Comparison of ENCODE assay signal across 16 cellular contexts in genomic region chr1:158067651-158068050, GRCh38.
DNase-seq lines count a peak whose midpoint lies in the region; ATAC-seq and TF ChIP-seq lines count a peak whose summit lies in the region.
"Had no signal": no experiment of that assay in that cellular context is flagged by ENCODE, and none has a peak within 500 bp of the region (broad histone marks: within the 10 kb centered on the region; RNA-seq: fewer than 3 reads in every experiment).

No MANE protein-coding gene starts in this region.

- no peaks in the 10 kb centered on the region for H3K27me3 ChIP-seq in SK-N-SH (ENCODE audit: insufficient read depth)

- 54% methylated on average over 4 of the region's 6 CpGs for WGBS in SK-N-SH (ENCODE audit: low lambda C conversion rate)

- TF ChIP-seq CTCF in AG09309 (IDR thresholded peaks at IDR 0.05; ENCODE audit: control insufficient read depth, insufficient read depth, low read depth, low read length, missing control alignments) (no peak), SK-N-SH (IDR thresholded peaks at IDR 0.05) (no peak), fibroblast of pulmonary artery (IDR thresholded peaks at IDR 0.05; ENCODE audit: low read length, missing control alignments) (no peak), nephron (IDR thresholded peaks at IDR 0.05; ENCODE audit: unreplicated experiment in 3 of 3) (no peak)

- H3K79me2 ChIP-seq in SK-N-SH (ENCODE audit: insufficient read depth): peaks cover 99% of the 10 kb centered on the region
- H3K79me2 ChIP-seq: parathyroid adenoma had no signal

- peak overlapping the region in 1 of 2 experiments; percentile 42; a peak in 1 of 4 replicates for H3K27ac ChIP-seq in SK-N-SH (ENCODE audit: low read depth in 2 of 2, low read length in 1 of 2)
- H3K27ac ChIP-seq: parathyroid adenoma had no signal

- no peak overlapping the region for H3K4me3 Mint-ChIP-seq in nephron
- H3K4me3 Mint-ChIP-seq: activated CD8-positive, alpha-beta T cell treated with anti-CD3 and anti-CD28 coated beads, Interleukin-2, amount 10 ng/mL, durations not matched to agents 7 days and 5 days; stimulated activated memory B cell treated with anti-CD40 and anti-IgM and Interleukin-4, amounts not matched to agents 10 μg/mL and 1 μg/mL and 100 μg/mL, for 72 hours had no signal

- DNase-seq in AG09309 (ENCODE audit: low read depth) (peak; percentile 20), SK-N-SH (no peak), fibroblast of pulmonary artery (ENCODE audit: low read depth) (peak; percentile 50), foreskin melanocyte (no peak), OCI-M1 (lab: John Stamatoyannopoulos, UW) (no peak)
- DNase-seq: activated CD8-positive, alpha-beta T cell treated with anti-CD3 and anti-CD28 coated beads, Interleukin-2, amount 10 ng/mL, durations not matched to agents 7 days and 5 days; activated gamma-delta T cell; DND-41; PC-3; stimulated activated CD4-positive, alpha-beta T cell treated with anti-CD3 and anti-CD28 coated beads, Interleukin-2, amount 100 ng/mL, for 24 hours had no signal

- H3K4me1 Mint-ChIP-seq in nephron: peaks cover 71% of the 10 kb centered on the region
- H3K4me1 Mint-ChIP-seq: stimulated activated memory B cell treated with anti-CD40 and anti-IgM and Interleukin-4, amounts not matched to agents 10 μg/mL and 1 μg/mL and 100 μg/mL, for 72 hours had no signal

- no peak for TF ChIP-seq RAD21 in SK-N-SH (IDR thresholded peaks at IDR 0.05; ENCODE audit: low read length)

- POLR2A ChIA-PET in SK-N-SH (lab: Yijun Ruan, JAX): no interaction called here

- no peaks in the 10 kb centered on the region for H3K27me3 Mint-ChIP-seq in nephron (ENCODE audit: low read depth)

- H3K4me3 ChIP-seq in AG09309 (ENCODE audit: control insufficient read depth, low read depth, low read length) (no peak overlapping the region), SK-N-SH (ENCODE audit: low read depth in 2 of 2, low read length in 1 of 2) (no peak overlapping the region), fibroblast of pulmonary artery (replicated peaks; ENCODE audit: low read depth, low read length) (no peak overlapping the region)

- no peaks in the 10 kb centered on the region for H3K9me3 Mint-ChIP-seq in nephron
- H3K9me3 Mint-ChIP-seq: stimulated activated memory B cell treated with anti-CD40 and anti-IgM and Interleukin-4, amounts not matched to agents 10 μg/mL and 1 μg/mL and 100 μg/mL, for 72 hours had no signal

- H4K20me1 ChIP-seq in SK-N-SH (ENCODE audit: insufficient read depth): peaks cover 100% of the 10 kb centered on the region

- H3F3A ChIP-seq in SK-N-SH (replicated peaks; ENCODE audit: insufficient read depth): no peaks in the 10 kb centered on the region

- CTCF ChIA-PET in SK-N-SH (lab: Yijun Ruan, JAX): interaction anchor here (1.0 kb wide), 1 partner anchor 20 kb away, joined by 3 read pairs; no protein-coding TSS in a partner anchor

- H3K9ac ChIP-seq in SK-N-SH: no peak overlapping the region
- H3K9ac ChIP-seq: parathyroid adenoma had no signal

- peaks cover 0 to 24% of the 10 kb centered on the region in 2 experiments; a peak in 3 of 4 replicates for H3K4me1 ChIP-seq in SK-N-SH (ENCODE audit: control insufficient read depth in 1 of 2, insufficient read depth in 2 of 2, low read depth in 1 of 2, low read length in 1 of 2)
- H3K4me1 ChIP-seq: parathyroid adenoma had no signal

- peak overlapping the region; percentile 41 to 66 (median 49) for H3K27ac Mint-ChIP-seq in nephron
- H3K27ac Mint-ChIP-seq: activated CD8-positive, alpha-beta T cell treated with anti-CD3 and anti-CD28 coated beads, Interleukin-2, amount 10 ng/mL, durations not matched to agents 7 days and 5 days; stimulated activated memory B cell treated with anti-CD40 and anti-IgM and Interleukin-4, amounts not matched to agents 10 μg/mL and 1 μg/mL and 100 μg/mL, for 72 hours had no signal

- no peak for ATAC-seq in GM19397 (IDR thresholded peaks at IDR 0.05; ENCODE audit: unreplicated experiment)
- no peak for ATAC-seq in GM21423 (IDR thresholded peaks at IDR 0.05; ENCODE audit: unreplicated experiment)
- ATAC-seq: activated CD8-positive, alpha-beta T cell treated with anti-CD3 and anti-CD28 coated beads, Interleukin-2, amount 10 ng/mL, durations not matched to agents 7 days and 5 days; left lobe of liver; PC-3; stimulated activated memory B cell treated with anti-CD40 and anti-IgM and Interleukin-4, amounts not matched to agents 10 μg/mL and 1 μg/mL and 100 μg/mL, for 72 hours had no signal

- TF ChIP-seq EP300 in SK-N-SH (IDR thresholded peaks at IDR 0.05; ENCODE audit: borderline replicate concordance in 1 of 2, low read depth in 1 of 2, low read length in 1 of 2): no peak

- H2AFZ ChIP-seq in SK-N-SH (ENCODE audit: low read depth): no peak overlapping the region
- H2AFZ ChIP-seq: parathyroid adenoma had no signal

- H3K36me3 Mint-ChIP-seq in nephron (ENCODE audit: low read depth): peaks cover 29% of the 10 kb centered on the region
- H3K36me3 Mint-ChIP-seq: stimulated activated memory B cell treated with anti-CD40 and anti-IgM and Interleukin-4, amounts not matched to agents 10 μg/mL and 1 μg/mL and 100 μg/mL, for 72 hours had no signal

- no peaks in the 10 kb centered on the region for H3K9me2 ChIP-seq in SK-N-SH

- peak overlapping the region; percentile 22; the same call in 1 of the 2 replicates for H3K4me2 ChIP-seq in SK-N-SH

- no peaks in the 10 kb centered on the region for H3K9me3 ChIP-seq in SK-N-SH

- H3K36me3 ChIP-seq in SK-N-SH (replicated peaks in 1 of 2; ENCODE audit: control insufficient read depth in 1 of 2, insufficient read depth in 2 of 2, low read length in 1 of 2): peaks cover 7 to 10% of the 10 kb centered on the region in 2 experiments

TF ChIP-seq in SK-N-SH, 30 proteins besides CTCF, POLR2A, EP300 and RAD21:
- TF ChIP-seq FOSL2 (IDR thresholded peaks at IDR 0.05; ENCODE audit: borderline replicate concordance, low read depth): peak; percentile 30; the same call in 1 of the 2 replicates
- no peak for TF ChIP-seq RCOR1 (IDR thresholded peaks at IDR 0.05; ENCODE audit: low read length)
- TF ChIP-seq ZBTB33 (IDR thresholded peaks at IDR 0.05; ENCODE audit: borderline replicate concordance, low read depth): no peak
- no peak for TF ChIP-seq IRF3 (IDR thresholded peaks at IDR 0.05; ENCODE audit: low read depth, low read length)
- no peak for TF ChIP-seq GATA2 (CRISPR knock-in tag; IDR thresholded peaks at IDR 0.05)
- no peak for TF ChIP-seq TAF1 (IDR thresholded peaks at IDR 0.05; ENCODE audit: borderline replicate concordance, low read depth, low read length)
- TF ChIP-seq MEF2A (IDR thresholded peaks at IDR 0.05; ENCODE audit: borderline replicate concordance, low read depth): no peak
- no peak for TF ChIP-seq ELF1 (IDR thresholded peaks at IDR 0.05)
- TF ChIP-seq MAX (IDR thresholded peaks at IDR 0.05; ENCODE audit: low read depth): no peak
- TF ChIP-seq GABPA (IDR thresholded peaks at IDR 0.05; ENCODE audit: low read depth): no peak
- no peak for TF ChIP-seq MXI1 (IDR thresholded peaks at IDR 0.05; ENCODE audit: low read depth, low read length)
- no peak for TF ChIP-seq YY1 (IDR thresholded peaks at IDR 0.05; ENCODE audit: low read depth)
- peak; percentile 36; the same call in 1 of the 2 replicates for TF ChIP-seq TCF12 (IDR thresholded peaks at IDR 0.05)
TF ChIP-seq in SK-N-SH: peak in this region for 2.

Comparison
In these comparisons a context has a peak if more than half of its experiments do, and no peak if none do; other contexts are left out.
1. DNase-seq: peak in AG09309 (single experiment) and fibroblast of pulmonary artery (single experiment); none in SK-N-SH (single experiment), foreskin melanocyte (single experiment) and OCI-M1 (single experiment).